Comparison of ENCODE assay signal across 1 cellular context in the genomic region with DNA sequence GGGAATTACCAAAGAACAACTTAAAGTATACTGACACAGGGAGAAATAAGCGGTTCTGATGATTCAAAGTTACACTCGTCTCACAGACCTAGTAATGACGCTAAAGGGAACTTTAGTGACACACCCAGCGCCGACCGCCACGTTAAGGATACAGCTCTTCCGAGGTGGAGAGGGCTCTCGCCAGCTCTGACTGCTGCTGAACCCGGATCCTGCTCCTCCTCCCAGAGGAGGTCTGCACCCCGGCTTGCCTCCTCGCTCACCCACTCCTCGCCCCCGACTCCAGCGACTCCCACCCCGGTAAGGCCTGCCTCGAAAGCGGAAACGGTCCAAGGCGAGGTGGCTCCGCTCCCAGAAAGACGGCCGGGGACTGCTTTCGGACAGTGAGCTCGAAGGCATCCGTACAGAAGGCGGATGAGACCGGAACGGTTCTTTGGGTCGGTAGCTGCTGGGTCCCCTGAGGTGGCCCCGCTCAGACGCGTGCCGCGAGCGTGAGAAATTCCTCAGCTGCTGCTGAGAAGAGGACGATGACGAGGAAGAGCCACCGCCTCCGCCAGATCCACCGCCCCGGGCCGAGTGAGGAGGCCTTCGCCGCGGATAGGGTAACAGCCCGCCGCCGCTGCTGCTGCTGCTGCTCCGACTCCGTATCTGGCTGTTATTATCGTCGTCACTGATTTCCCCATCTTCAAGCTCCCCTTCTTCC.
TF ChIP-seq lines count a peak whose summit lies in the region.

No MANE protein-coding gene starts in this region.

TF ChIP-seq in HepG2, 621 proteins besides CTCF, POLR2A, EP300 and RAD21 (continued from another document):
- TF ChIP-seq, protein P1, sequence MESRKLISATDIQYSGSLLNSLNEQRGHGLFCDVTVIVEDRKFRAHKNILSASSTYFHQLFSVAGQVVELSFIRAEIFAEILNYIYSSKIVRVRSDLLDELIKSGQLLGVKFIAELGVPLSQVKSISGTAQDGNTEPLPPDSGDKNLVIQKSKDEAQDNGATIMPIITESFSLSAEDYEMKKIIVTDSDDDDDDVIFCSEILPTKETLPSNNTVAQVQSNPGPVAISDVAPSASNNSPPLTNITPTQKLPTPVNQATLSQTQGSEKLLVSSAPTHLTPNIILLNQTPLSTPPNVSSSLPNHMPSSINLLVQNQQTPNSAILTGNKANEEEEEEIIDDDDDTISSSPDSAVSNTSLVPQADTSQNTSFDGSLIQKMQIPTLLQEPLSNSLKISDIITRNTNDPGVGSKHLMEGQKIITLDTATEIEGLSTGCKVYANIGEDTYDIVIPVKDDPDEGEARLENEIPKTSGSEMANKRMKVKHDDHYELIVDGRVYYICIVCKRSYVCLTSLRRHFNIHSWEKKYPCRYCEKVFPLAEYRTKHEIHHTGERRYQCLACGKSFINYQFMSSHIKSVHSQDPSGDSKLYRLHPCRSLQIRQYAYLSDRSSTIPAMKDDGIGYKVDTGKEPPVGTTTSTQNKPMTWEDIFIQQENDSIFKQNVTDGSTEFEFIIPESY (CRISPR knock-in tag; IDR thresholded peaks at IDR 0.05), result no peak
- peak; percentile 42; the same call in 1 of the 2 replicates for TF ChIP-seq MEIS2 (CRISPR knock-in tag; IDR thresholded peaks at IDR 0.05)
- peak; percentile 52 for TF ChIP-seq TAF15 (IDR thresholded peaks at IDR 0.05; ENCODE audit: low read depth, low read length, poor library complexity, severe bottlenecking)
- TF ChIP-seq, protein P2, sequence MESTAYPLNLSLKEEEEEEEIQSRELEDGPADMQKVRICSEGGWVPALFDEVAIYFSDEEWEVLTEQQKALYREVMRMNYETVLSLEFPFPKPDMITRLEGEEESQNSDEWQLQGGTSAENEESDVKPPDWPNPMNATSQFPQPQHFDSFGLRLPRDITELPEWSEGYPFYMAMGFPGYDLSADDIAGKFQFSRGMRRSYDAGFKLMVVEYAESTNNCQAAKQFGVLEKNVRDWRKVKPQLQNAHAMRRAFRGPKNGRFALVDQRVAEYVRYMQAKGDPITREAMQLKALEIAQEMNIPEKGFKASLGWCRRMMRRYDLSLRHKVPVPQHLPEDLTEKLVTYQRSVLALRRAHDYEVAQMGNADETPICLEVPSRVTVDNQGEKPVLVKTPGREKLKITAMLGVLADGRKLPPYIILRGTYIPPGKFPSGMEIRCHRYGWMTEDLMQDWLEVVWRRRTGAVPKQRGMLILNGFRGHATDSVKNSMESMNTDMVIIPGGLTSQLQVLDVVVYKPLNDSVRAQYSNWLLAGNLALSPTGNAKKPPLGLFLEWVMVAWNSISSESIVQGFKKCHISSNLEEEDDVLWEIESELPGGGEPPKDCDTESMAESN (CRISPR knock-in tag; conservative IDR thresholded peaks at IDR 0.05), result 0 out of 2 replicates have a peak, but pooled peaks have one; percentile 35
- no peak for TF ChIP-seq PHB2 (IDR thresholded peaks at IDR 0.05; ENCODE audit: partially characterized antibody)
- TF ChIP-seq, protein P3, sequence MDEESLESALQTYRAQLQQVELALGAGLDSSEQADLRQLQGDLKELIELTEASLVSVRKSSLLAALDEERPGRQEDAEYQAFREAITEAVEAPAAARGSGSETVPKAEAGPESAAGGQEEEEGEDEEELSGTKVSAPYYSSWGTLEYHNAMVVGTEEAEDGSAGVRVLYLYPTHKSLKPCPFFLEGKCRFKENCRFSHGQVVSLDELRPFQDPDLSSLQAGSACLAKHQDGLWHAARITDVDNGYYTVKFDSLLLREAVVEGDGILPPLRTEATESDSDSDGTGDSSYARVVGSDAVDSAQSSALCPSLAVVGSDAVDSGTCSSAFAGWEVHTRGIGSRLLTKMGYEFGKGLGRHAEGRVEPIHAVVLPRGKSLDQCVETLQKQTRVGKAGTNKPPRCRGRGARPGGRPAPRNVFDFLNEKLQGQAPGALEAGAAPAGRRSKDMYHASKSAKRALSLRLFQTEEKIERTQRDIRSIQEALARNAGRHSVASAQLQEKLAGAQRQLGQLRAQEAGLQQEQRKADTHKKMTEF (CRISPR knock-in tag; IDR thresholded peaks at IDR 0.05), result no peak
- TF ChIP-seq KLF12 (CRISPR knock-in tag; IDR thresholded peaks at IDR 0.05; ENCODE audit: borderline replicate concordance), result no peak
- 0 out of 2 replicates have a peak, but pooled peaks have one; percentile 10 for TF ChIP-seq NFATC3 (CRISPR knock-in tag; IDR thresholded peaks at IDR 0.05)
- TF ChIP-seq, protein P4, sequence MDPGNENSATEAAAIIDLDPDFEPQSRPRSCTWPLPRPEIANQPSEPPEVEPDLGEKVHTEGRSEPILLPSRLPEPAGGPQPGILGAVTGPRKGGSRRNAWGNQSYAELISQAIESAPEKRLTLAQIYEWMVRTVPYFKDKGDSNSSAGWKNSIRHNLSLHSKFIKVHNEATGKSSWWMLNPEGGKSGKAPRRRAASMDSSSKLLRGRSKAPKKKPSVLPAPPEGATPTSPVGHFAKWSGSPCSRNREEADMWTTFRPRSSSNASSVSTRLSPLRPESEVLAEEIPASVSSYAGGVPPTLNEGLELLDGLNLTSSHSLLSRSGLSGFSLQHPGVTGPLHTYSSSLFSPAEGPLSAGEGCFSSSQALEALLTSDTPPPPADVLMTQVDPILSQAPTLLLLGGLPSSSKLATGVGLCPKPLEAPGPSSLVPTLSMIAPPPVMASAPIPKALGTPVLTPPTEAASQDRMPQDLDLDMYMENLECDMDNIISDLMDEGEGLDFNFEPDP (CRISPR knock-in tag; conservative IDR thresholded peaks at IDR 0.05), result 0 out of 2 replicates have a peak, but pooled peaks have one; percentile 79
- TF ChIP-seq, protein P5, sequence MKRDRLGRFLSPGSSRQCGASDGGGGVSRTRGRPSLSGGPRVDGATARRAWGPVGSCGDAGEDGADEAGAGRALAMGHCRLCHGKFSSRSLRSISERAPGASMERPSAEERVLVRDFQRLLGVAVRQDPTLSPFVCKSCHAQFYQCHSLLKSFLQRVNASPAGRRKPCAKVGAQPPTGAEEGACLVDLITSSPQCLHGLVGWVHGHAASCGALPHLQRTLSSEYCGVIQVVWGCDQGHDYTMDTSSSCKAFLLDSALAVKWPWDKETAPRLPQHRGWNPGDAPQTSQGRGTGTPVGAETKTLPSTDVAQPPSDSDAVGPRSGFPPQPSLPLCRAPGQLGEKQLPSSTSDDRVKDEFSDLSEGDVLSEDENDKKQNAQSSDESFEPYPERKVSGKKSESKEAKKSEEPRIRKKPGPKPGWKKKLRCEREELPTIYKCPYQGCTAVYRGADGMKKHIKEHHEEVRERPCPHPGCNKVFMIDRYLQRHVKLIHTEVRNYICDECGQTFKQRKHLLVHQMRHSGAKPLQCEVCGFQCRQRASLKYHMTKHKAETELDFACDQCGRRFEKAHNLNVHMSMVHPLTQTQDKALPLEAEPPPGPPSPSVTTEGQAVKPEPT (CRISPR knock-in tag; IDR thresholded peaks at IDR 0.05; ENCODE audit: low read depth), result no peak
- no peak for TF ChIP-seq CEBPG (CRISPR knock-in tag; IDR thresholded peaks at IDR 0.05)
- TF ChIP-seq SIN3A (IDR thresholded peaks at IDR 0.05; ENCODE audit: borderline replicate concordance, low read depth, low read length), result peak; percentile 39; the same call in 1 of the 2 replicates
TF ChIP-seq in HepG2: peak in this region for 83.
